Comparison of ENCODE assay signal across 8 cellular contexts in genomic region chr6:70547313-70547712, GRCh38. TPM values are rescaled to one million over a fixed set of nuclear protein-coding genes. Genes with fewer than 3 reads are reported as not detected.
DNase-seq lines count a peak whose midpoint lies in the region; ATAC-seq and TF ChIP-seq lines count a peak whose summit lies in the region.

No MANE protein-coding gene starts in this region.

- in situ Hi-C loops in HAP-1 (cut with MboI; ENCODE audit: low sequenced_read_pairs), result loop anchor here (25.0 kb wide), 1 partner anchor 465 kb away; no protein-coding TSS in a partner anchor

- ATAC-seq in right cardiac atrium (peak; percentile 48 to 59), HG02588 (IDR thresholded peaks at IDR 0.05; ENCODE audit: unreplicated experiment) (no peak), HG03469 (IDR thresholded peaks at IDR 0.05; ENCODE audit: unreplicated experiment) (no peak)

- H3K9me3 ChIP-seq in HAP-1, result no peaks in the 10 kb centered on the region
- H3K9me3 ChIP-seq in right cardiac atrium (ENCODE audit: control insufficient read depth, low read length), result no peaks in the 10 kb centered on the region

- no peak overlapping the region for H3K27ac ChIP-seq in VCaP
- no peak overlapping the region for H3K27ac ChIP-seq in right cardiac atrium (ENCODE audit: low read length)

- intact Hi-C loops in right cardiac atrium (cut with DNase I), result loop anchor here in 1 of 4 donors (10.0 kb wide), 1 partner anchor 137 kb away; no protein-coding TSS in a partner anchor

- peaks cover 14% of the 10 kb centered on the region for H3K4me1 ChIP-seq in HAP-1
- no peaks in the 10 kb centered on the region for H3K4me1 ChIP-seq in right cardiac atrium (ENCODE audit: control insufficient read depth, insufficient read depth, low read length)

- no peaks in the 10 kb centered on the region for H3K36me3 ChIP-seq in HAP-1 (replicated peaks)

- no peak overlapping the region for H3K4me3 ChIP-seq in AG09309 (ENCODE audit: control insufficient read depth, low read depth, low read length)
- no peak overlapping the region for H3K4me3 ChIP-seq in HAP-1
- H3K4me3 ChIP-seq in right cardiac atrium (ENCODE audit: low read length), result no peak overlapping the region

- DNase-seq in AG09309 (ENCODE audit: low read depth) (peak; percentile 35), HAP-1 (ENCODE audit: low spot score in 2 of 2) (peak; percentile 45 to 64), right cardiac atrium (no peak), NCI-H774 (lab: John Stamatoyannopoulos, UW) (no peak)
- no peak for DNase-seq in stimulated activated CD4-positive, alpha-beta T cell treated with anti-CD3 and anti-CD28 coated beads, Interleukin-2, amount 100 ng/mL, for 48 hours

- H3K27me3 ChIP-seq in HAP-1 (ENCODE audit: low read depth) (no peaks in the 10 kb centered on the region), right cardiac atrium (ENCODE audit: control insufficient read depth, insufficient read depth) (no peaks in the 10 kb centered on the region)

- peak; percentile 74 for TF ChIP-seq CTCF in AG09309 (IDR thresholded peaks at IDR 0.05; ENCODE audit: control insufficient read depth, insufficient read depth, low read depth, low read length, missing control alignments)
- peak; percentile 81 for TF ChIP-seq CTCF in VCaP (conservative IDR thresholded peaks at IDR 0.05)

RNA-seq across cellular contexts. Expression of gene SDHAF4, which starts 19.4 kb away (rescaled TPM):
- 10 to 100 TPM; 13.1 to 18.2 (median 16.4) TPM for total RNA-seq in right cardiac atrium
- polyA plus RNA-seq in right cardiac atrium, result 28.1 TPM

Comparison
In these comparisons a context has a peak if more than half of its experiments do, and no peak if none do; other contexts are left out.
1. DNase-seq: peak in AG09309 (single experiment) and HAP-1 (2 of 2); none in right cardiac atrium (0 of 3), stimulated activated CD4-positive, alpha-beta T cell treated with anti-CD3 and anti-CD28 coated beads, Interleukin-2, amount 100 ng/mL, for 48 hours (0 of 2) and NCI-H774 (single experiment).
2. ATAC-seq: peak in right cardiac atrium (2 of 2); none in HG02588 (single experiment) and HG03469 (single experiment).